Comparison of ENCODE assay signal across 21 cellular contexts in genomic region chr4:20847124-20847747, GRCh38.
A peak's percentile ranks its signal among the peaks of the same experiment; 100 is the strongest.
DNase-seq lines count a peak whose midpoint lies in the region; ATAC-seq and TF ChIP-seq lines count a peak whose summit lies in the region.
"Had no signal": no experiment of that assay in that cellular context is flagged by ENCODE, and none has a peak within 500 bp of the region (broad histone marks: within the 10 kb centered on the region; RNA-seq: fewer than 3 reads in every experiment).

No MANE protein-coding gene starts in this region.

- dilution Hi-C loops in mammary epithelial cell (cut with HindIII; ENCODE audit: low sequenced_read_pairs): no loop called here

- ATAC-seq in foreskin keratinocyte: peak; percentile 97
- no peak for ATAC-seq in left ventricle myocardium superior
- ATAC-seq in left lung: no peak
- ATAC-seq: GM23338 had no signal

- DNase-seq in Ammon's horn (ENCODE audit: low spot score): peak; percentile 10
- peak; percentile 19 for DNase-seq in HPDE6-E6E7 (ENCODE audit: extremely low spot score)
- peak; percentile 76 for DNase-seq in mammary epithelial cell
- peak; percentile 59 to 81 for DNase-seq in foreskin keratinocyte
- DNase-seq in left ventricle myocardium superior: no peak
- DNase-seq in HCEC 1CT: no peak
- no peak for DNase-seq in left lung
- no peak for DNase-seq in LoVo (ENCODE audit: low spot score)
- DNase-seq: 8988T, AML-193, Kasumi-1, NCI-H1092, NCI-H1436 treated with DMSO at 0.1 percent for 48 hours, NCI-H2029 treated with DMSO at 0.1 percent for 48 hours, NCI-H2171, NCI-H526 treated with DMSO at 0.1 percent for 48 hours, OCI-M1, Right ventricle myocardium superior had no signal

- no peaks in the 10 kb centered on the region for H3K36me3 ChIP-seq in mammary epithelial cell (ENCODE audit: insufficient read depth, low read length)
- H3K36me3 ChIP-seq in left lung: no peaks in the 10 kb centered on the region
- H3K36me3 ChIP-seq: HAP-1 had no signal

- H3K4me3 ChIP-seq in mammary epithelial cell (replicated peaks in 1 of 3; ENCODE audit: insufficient read depth in 1 of 3, low read depth in 2 of 3, low read length in 3 of 3): no peak overlapping the region
- H3K4me3 ChIP-seq in left lung: no peak overlapping the region
- H3K4me3 ChIP-seq: GM23338, HAP-1 had no signal

- intact Hi-C loops in mammary epithelial cell (cut with micrococcal nuclease): loop anchor here (2.0 to 5.0 kb wide), 2 partner anchors 38 to 145 kb away; partner anchors contain the start of gene PACRGL
- intact Hi-C loops in left ventricle myocardium superior (cut with micrococcal nuclease): no loop called here
- intact Hi-C loops in left lung (cut with DNase I): no loop called here

- H3K9me3 ChIP-seq in mammary epithelial cell (replicated peaks; ENCODE audit: insufficient read depth, low read length): no peaks in the 10 kb centered on the region
- peaks cover 0 to 15% of the 10 kb centered on the region in 2 donors for H3K9me3 ChIP-seq in left lung
- H3K9me3 ChIP-seq: HAP-1 had no signal

- H3K27me3 ChIP-seq in mammary epithelial cell (ENCODE audit: insufficient read depth, low read length) (no peaks in the 10 kb centered on the region), foreskin keratinocyte (no peaks in the 10 kb centered on the region), left lung (no peaks in the 10 kb centered on the region)

- 8% methylated on average over 2 of the region's 2 CpGs for WGBS in mammary epithelial cell (ENCODE audit: low coverage, missing lambda C conversion rate)

- no peak for TF ChIP-seq CTCF in mammary epithelial cell (conservative IDR thresholded peaks at IDR 0.05 in 1 of 2, IDR thresholded peaks at IDR 0.05 in 1 of 2; ENCODE audit: extremely low read depth in 1 of 2, insufficient read depth in 1 of 2, low read depth in 1 of 2, low read length in 2 of 2)
- no peak for TF ChIP-seq CTCF in foreskin keratinocyte (conservative IDR thresholded peaks at IDR 0.05)
- TF ChIP-seq CTCF in left lung (IDR thresholded peaks at IDR 0.05): no peak

- no TSS peak for BruUV-seq in mammary epithelial cell (replicated peaks; lab: Mats Ljungman, UMichigan)

- H3K9ac ChIP-seq in mammary epithelial cell (ENCODE audit: insufficient read depth, low read length): no peak overlapping the region

- H3K4me2 ChIP-seq in mammary epithelial cell (ENCODE audit: insufficient read depth, low read depth, low read length): peak overlapping the region; percentile 45
- H3K4me2 ChIP-seq: GM23338 had no signal

- H4K20me1 ChIP-seq in mammary epithelial cell (ENCODE audit: insufficient read depth, low read length): no peaks in the 10 kb centered on the region

- peaks cover 15% of the 10 kb centered on the region for H3K4me1 ChIP-seq in mammary epithelial cell (ENCODE audit: insufficient read depth, low read length)
- H3K4me1 ChIP-seq in foreskin keratinocyte: peaks cover 15% of the 10 kb centered on the region
- no peaks in the 10 kb centered on the region for H3K4me1 ChIP-seq in left lung
- H3K4me1 ChIP-seq: HAP-1 had no signal

- CTCF ChIA-PET in mammary epithelial cell (lab: Charles Lee; ENCODE audit: low non-redundant PET): no interaction called here

- H2AFZ ChIP-seq in mammary epithelial cell (ENCODE audit: low read depth, low read length): no peak overlapping the region
- H2AFZ ChIP-seq: GM23338 had no signal

- H3K79me2 ChIP-seq in mammary epithelial cell (ENCODE audit: insufficient read depth, low read length): no peaks in the 10 kb centered on the region

- H3K27ac ChIP-seq in mammary epithelial cell (ENCODE audit: insufficient read depth, low read depth, low read length) (peak overlapping the region; percentile 3), foreskin keratinocyte (peak overlapping the region; percentile 23), left lung (no peak overlapping the region)
- H3K27ac ChIP-seq: C4-2B had no signal

- in situ Hi-C loops in mammary epithelial cell (cut with MboI; ENCODE audit: low sequenced_read_pairs in 2 of 2): no loop called here

Comparison
In these comparisons a context has a peak if more than half of its experiments do, and no peak if none do; other contexts are left out.
1. DNase-seq: peak in Ammon's horn (single experiment), HPDE6-E6E7 (single experiment), mammary epithelial cell (single experiment) and foreskin keratinocyte (2 of 2); none in left ventricle myocardium superior (single experiment), HCEC 1CT (single experiment), left lung (0 of 2) and LoVo (single experiment).
2. H3K27ac ChIP-seq: peak in mammary epithelial cell (single experiment) and foreskin keratinocyte (single experiment); none in left lung (0 of 2).